8 cellular contexts compared by ENCODE assay signal in the genomic region with DNA sequence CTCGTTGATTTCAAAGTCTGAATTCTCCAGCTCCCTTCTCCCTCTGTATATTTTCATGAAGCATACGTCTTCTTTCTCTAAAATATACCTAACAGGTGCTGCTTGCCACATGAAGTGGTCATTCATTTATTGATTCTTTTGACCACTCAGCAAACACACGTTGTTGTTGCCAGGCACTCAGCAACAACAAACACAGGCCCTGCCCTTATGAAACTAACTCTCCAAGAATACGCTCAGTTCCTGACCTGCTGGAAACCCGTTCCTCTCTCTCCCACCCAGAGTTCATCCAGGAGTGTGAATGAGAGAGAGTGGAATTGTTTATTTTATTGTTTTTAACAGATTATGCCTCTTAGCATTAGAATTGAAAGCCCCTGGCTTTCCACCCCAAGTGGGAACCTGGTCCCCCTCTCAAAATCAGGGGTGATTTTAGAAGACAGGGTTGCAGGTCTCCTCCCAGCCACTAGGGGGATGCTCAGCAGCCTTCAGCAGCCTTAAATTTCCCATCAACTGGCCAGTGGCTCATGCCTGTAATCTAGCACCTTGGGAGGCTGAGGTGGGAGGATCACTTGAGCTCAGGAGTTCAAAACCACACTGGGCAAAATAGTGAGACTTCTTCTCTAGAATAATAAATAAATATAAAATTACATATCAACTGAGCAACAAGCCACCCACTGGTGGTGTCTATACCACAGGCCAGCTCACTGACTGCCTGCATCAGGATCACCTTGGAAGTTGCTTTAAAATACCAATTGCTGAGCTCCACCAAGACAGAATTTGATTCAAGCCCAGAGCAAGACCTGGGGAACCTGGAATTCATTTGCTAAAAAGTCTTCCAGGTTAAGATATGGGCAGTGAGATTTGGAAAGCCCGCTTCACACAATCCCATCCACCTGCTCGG.
DNase-seq lines count a peak whose midpoint lies in the region; ATAC-seq and TF ChIP-seq lines count a peak whose summit lies in the region.

No MANE protein-coding gene starts in this region.

- H3K4me3 Mint-ChIP-seq in activated T-cell treated with anti-CD3 and anti-CD28 coated beads, Interleukin-2, amount 50 U/mL, for 72 hours = no peak overlapping the region
- H3K4me3 Mint-ChIP-seq in nephron = no peak overlapping the region

- no peaks in the 10 kb centered on the region for H3K27me3 ChIP-seq in adrenal gland

- TF ChIP-seq CTCF in adrenal gland (IDR thresholded peaks at IDR 0.05) = peak; percentile 42 to 72 (median 54)
- TF ChIP-seq CTCF in nephron (IDR thresholded peaks at IDR 0.05; ENCODE audit: unreplicated experiment in 3 of 3) = peak; percentile 57 to 73 (median 68)

- H3K4me1 Mint-ChIP-seq in activated T-cell treated with anti-CD3 and anti-CD28 coated beads, Interleukin-2, amount 50 U/mL, for 72 hours (ENCODE audit: low read depth) = no peaks in the 10 kb centered on the region
- no peaks in the 10 kb centered on the region for H3K4me1 Mint-ChIP-seq in nephron

- TF ChIP-seq POLR2A in adrenal gland (IDR thresholded peaks at IDR 0.05) = no peak

- peak; percentile 8 to 10 for DNase-seq in activated T-cell treated with anti-CD3 and anti-CD28 coated beads, Interleukin-2, amount 50 U/mL, for 72 hours
- DNase-seq in activated T-cell treated with anti-CD3 and anti-CD28 coated beads, Interleukin-2, amount 50 U/mL, for 1 hour = no peak
- DNase-seq in NAMALWA (ENCODE audit: low spot score) (peak; percentile 62), adrenal gland (peak in 3 of 7 donors; percentile 27 to 40 (median 32))

- H3K27me3 Mint-ChIP-seq in activated T-cell treated with anti-CD3 and anti-CD28 coated beads, Interleukin-2, amount 50 U/mL, for 72 hours (ENCODE audit: low read depth) = peaks cover 29% of the 10 kb centered on the region
- H3K27me3 Mint-ChIP-seq in nephron (ENCODE audit: low read depth) = peaks cover 57% of the 10 kb centered on the region

- intact Hi-C loops in adrenal gland (cut with DNase I) = loop anchor here in 1 of 2 donors (5.0 kb wide), 1 partner anchor 283 kb away; no protein-coding TSS in a partner anchor

- no peaks in the 10 kb centered on the region for H3K36me3 ChIP-seq in adrenal gland (replicated peaks in 1 of 2)

- no peaks in the 10 kb centered on the region for H3K4me1 ChIP-seq in adrenal gland (replicated peaks in 1 of 2)

- no peak for ATAC-seq in activated T-cell treated with anti-CD3 and anti-CD28 coated beads, Interleukin-2, amount 50 U/mL, for 72 hours (replicated peaks in 1 of 2)
- ATAC-seq in HG03565 (IDR thresholded peaks at IDR 0.05; ENCODE audit: unreplicated experiment) = no peak
- no peak for ATAC-seq in HG03097 (IDR thresholded peaks at IDR 0.05; ENCODE audit: low FRiP score, unreplicated experiment)
- no peak for ATAC-seq in GM21619 (IDR thresholded peaks at IDR 0.05; ENCODE audit: unreplicated experiment)

- H3K27ac Mint-ChIP-seq in activated T-cell treated with anti-CD3 and anti-CD28 coated beads, Interleukin-2, amount 50 U/mL, for 72 hours = no peak overlapping the region
- H3K27ac Mint-ChIP-seq in nephron = no peak overlapping the region

- no peak overlapping the region for H3K4me3 ChIP-seq in adrenal gland

- H3K27ac ChIP-seq in adrenal gland = no peak overlapping the region

- H3K36me3 Mint-ChIP-seq in activated T-cell treated with anti-CD3 and anti-CD28 coated beads, Interleukin-2, amount 50 U/mL, for 72 hours (ENCODE audit: insufficient read depth in 2 of 2) = no peaks in the 10 kb centered on the region
- no peaks in the 10 kb centered on the region for H3K36me3 Mint-ChIP-seq in nephron (ENCODE audit: low read depth)

- WGBS in adrenal gland, 4 donors = 70 to 78% (median 73%) methylated on average over 7 of the region's 7 CpGs

- no peaks in the 10 kb centered on the region for H3K9me3 Mint-ChIP-seq in activated T-cell treated with anti-CD3 and anti-CD28 coated beads, Interleukin-2, amount 50 U/mL, for 72 hours
- no peaks in the 10 kb centered on the region for H3K9me3 Mint-ChIP-seq in nephron

- H3K9me3 ChIP-seq in adrenal gland (replicated peaks in 1 of 3) = no peaks in the 10 kb centered on the region
